In genomic region chr14:100107236-100107635, GRCh38 we compare ENCODE assay signal across 11 cellular contexts. TPM values are rescaled to one million over a fixed set of nuclear protein-coding genes. Genes with fewer than 3 reads are reported as not detected.
DNase-seq lines count a peak whose midpoint lies in the region; ATAC-seq and TF ChIP-seq lines count a peak whose summit lies in the region.
"Had no signal": no experiment of that assay in that cellular context is flagged by ENCODE, and none has a peak within 500 bp of the region (broad histone marks: within the 10 kb centered on the region; RNA-seq: fewer than 3 reads in every experiment).

No MANE protein-coding gene starts in this region.

- intact Hi-C loops in Calu3 (cut with micrococcal nuclease; ENCODE audit: unreplicated experiment): no loop called here

- no peaks in the 10 kb centered on the region for H3K9me2 ChIP-seq in GM23248 (ENCODE audit: insufficient read depth)

- TF ChIP-seq CTCF in epithelial cell of esophagus (IDR thresholded peaks at IDR 0.05; ENCODE audit: insufficient read depth, low read depth, low read length, missing control alignments) (no peak), Calu3 (IDR thresholded peaks at IDR 0.05; ENCODE audit: unreplicated experiment) (no peak)

- H3K4me2 ChIP-seq in GM23248 (ENCODE audit: unreplicated experiment): no peak overlapping the region

- no peak overlapping the region for H3K4me3 ChIP-seq in GM23248
- H3K4me3 ChIP-seq in epithelial cell of esophagus (ENCODE audit: low read length): no peak overlapping the region
- H3K4me3 ChIP-seq: pancreas had no signal

- H3K27ac ChIP-seq in GM23248: no peak overlapping the region
- H3K27ac ChIP-seq: pancreas had no signal

- DNase-seq in GM23248 (peak; percentile 14), T-cell (peak in 1 of 34 experiments; percentile 16), epithelial cell of esophagus (ENCODE audit: low read depth) (peak; percentile 95), Calu3 (no peak), NCI-H526 (lab: John Stamatoyannopoulos, UW) (no peak), KG1 (lab: John Stamatoyannopoulos, UW) (no peak)
- peak; percentile 48 for DNase-seq in stimulated activated CD8-positive, alpha-beta memory T cell treated with anti-CD3 and anti-CD28 coated beads, Interleukin-4, amount 100 ng/mL, for 48 hours
- DNase-seq: DMS153, foreskin fibroblast, NCI-H1417, pancreas had no signal

- no peak for ATAC-seq in T-cell (replicated peaks in 1 of 4)
- ATAC-seq: pancreas had no signal

- H3K4me3 Mint-ChIP-seq in T-cell (peak overlapping the region in 1 of 3 donors; percentile 81), Calu3 (ENCODE audit: low read depth, unreplicated experiment) (no peak overlapping the region)

- H3K27me3 Mint-ChIP-seq in T-cell (no peaks in the 10 kb centered on the region), Calu3 (ENCODE audit: unreplicated experiment) (no peaks in the 10 kb centered on the region)

- CTCF ChIA-PET in T-cell (lab: Charles Lee): interaction anchor here (0.6 to 11.2 kb wide), 13 partner anchors 22 to 125 kb away, joined by 3 to 174 read pairs (median 5); partner anchors contain the start of gene EVL (in 1 of the 2)
- CTCF ChIA-PET in Calu3 (lab: Charles Lee): interaction anchor here (0.8 to 1.2 kb wide), 3 partner anchors 15 to 125 kb away, joined by 3 to 10 read pairs (median 3); no protein-coding TSS in a partner anchor

- H3K79me2 ChIP-seq in GM23248 (ENCODE audit: insufficient read depth): 0 out of 2 replicates have a peak, but pooled peaks cover 4% of the 10 kb centered on the region

- no peaks in the 10 kb centered on the region for H3K36me3 ChIP-seq in GM23248 (ENCODE audit: low read depth)
- H3K36me3 ChIP-seq: pancreas had no signal

- no TSS peak for BruUV-seq in Calu3 (replicated peaks; lab: Mats Ljungman, UMichigan)

- POLR2A ChIA-PET in T-cell (lab: Charles Lee): interaction anchor here (0.6 to 1.2 kb wide), 4 partner anchors 7 to 38 kb away, joined by 3 to 6 read pairs (median 4); no protein-coding TSS in a partner anchor

- no peaks in the 10 kb centered on the region for H3K27me3 ChIP-seq in GM23248 (replicated peaks; ENCODE audit: insufficient read depth)
- H3K27me3 ChIP-seq: pancreas had no signal

- H3F3A ChIP-seq in GM23248 (ENCODE audit: insufficient read depth): 0 out of 2 replicates have a peak, but pooled peaks cover 8% of the 10 kb centered on the region

- in situ Hi-C loops in GM23248 (cut with MboI): no loop called here

- WGBS in GM23248 (ENCODE audit: low coverage in 1 of 2, low lambda C conversion rate in 2 of 2, missing lambda C conversion rate in 2 of 2), 2 experiments: 84 to 91% methylated on average over 5 of the region's 5 CpGs

- H3K36me3 Mint-ChIP-seq in T-cell: peaks cover 48% of the 10 kb centered on the region
- no peaks in the 10 kb centered on the region for H3K36me3 Mint-ChIP-seq in Calu3 (ENCODE audit: insufficient read depth, unreplicated experiment)

- H3K4me1 ChIP-seq in GM23248 (ENCODE audit: insufficient read depth): peaks cover 27% of the 10 kb centered on the region

- H3K4me1 Mint-ChIP-seq in T-cell (peaks cover 81 to 85% (median 81%) of the 10 kb centered on the region in 3 donors), Calu3 (ENCODE audit: low read depth, unreplicated experiment) (peaks cover 16% of the 10 kb centered on the region)

- H2AFZ ChIP-seq in GM23248: no peak overlapping the region

- H3K9ac ChIP-seq in GM23248: no peak overlapping the region

- H3K9me3 Mint-ChIP-seq in T-cell: no peaks in the 10 kb centered on the region
- no peaks in the 10 kb centered on the region for H3K9me3 Mint-ChIP-seq in Calu3 (ENCODE audit: low read depth, unreplicated experiment)

- no peaks in the 10 kb centered on the region for H4K20me1 ChIP-seq in GM23248 (ENCODE audit: insufficient read depth)

- H3K9me3 ChIP-seq in GM23248 (ENCODE audit: low read depth): no peaks in the 10 kb centered on the region
- H3K9me3 ChIP-seq: pancreas had no signal

- H3K27ac Mint-ChIP-seq in T-cell: peak overlapping the region; percentile 94 to 96
- no peak overlapping the region for H3K27ac Mint-ChIP-seq in Calu3 (ENCODE audit: unreplicated experiment)

RNA-seq across cellular contexts. Expression of gene EVL, which starts 42.0 kb away (rescaled TPM):
- 15.8 and 29.9 TPM in 2 replicates for total RNA-seq in GM23248 (2014; rRNA removed; shearing (Covaris generic))
- 6.2 and 6.6 TPM in 2 replicates for polyA plus RNA-seq in GM23248 (2016; fragmentation: Nextera tagmentation; extraction: Ambion mirVana)
- total RNA-seq in T-cell: 1,000 to 10,000 TPM; 1,049 to 1,157 (median 1,125) TPM
- total RNA-seq in Calu3 (2022): 24.7 and 33.5 TPM in 2 replicates

RNA-seq across cellular contexts. Expression of gene DEGS2, which starts 52.2 kb away (rescaled TPM):
- total RNA-seq in GM23248 (2014; rRNA removed; shearing (Covaris generic)): 1.4 TPM in 1 of 2 replicates, not detected in the other
- not detected in 2 replicates for polyA plus RNA-seq in GM23248 (2016; fragmentation: Nextera tagmentation; extraction: Ambion mirVana)
- total RNA-seq in T-cell: under 1 TPM in 4 of 5 donors, not detected in 1; 0.19 to 0.79 (median 0.49) TPM
- total RNA-seq in Calu3 (2022): 2.5 and 4.3 TPM in 2 replicates

Comparison
In these comparisons a context has a peak if more than half of its experiments do, and no peak if none do; other contexts are left out.
1. DNase-seq: peak in GM23248 (single experiment), epithelial cell of esophagus (single experiment) and stimulated activated CD8-positive, alpha-beta memory T cell treated with anti-CD3 and anti-CD28 coated beads, Interleukin-4, amount 100 ng/mL, for 48 hours (single experiment); none in Calu3 (single experiment), NCI-H526 (0 of 2) and KG1 (single experiment).
2. RNA of gene EVL, which starts 42.0 kb away (total RNA-seq): 1,049 to 1,157 TPM in T-cell; 24.7 to 33.5 TPM in Calu3 and 15.8 to 29.9 TPM in GM23248; every median in the first group is over 10 times any median in the second.